ENCODE assay signal across 10 cellular contexts in the genomic region with DNA sequence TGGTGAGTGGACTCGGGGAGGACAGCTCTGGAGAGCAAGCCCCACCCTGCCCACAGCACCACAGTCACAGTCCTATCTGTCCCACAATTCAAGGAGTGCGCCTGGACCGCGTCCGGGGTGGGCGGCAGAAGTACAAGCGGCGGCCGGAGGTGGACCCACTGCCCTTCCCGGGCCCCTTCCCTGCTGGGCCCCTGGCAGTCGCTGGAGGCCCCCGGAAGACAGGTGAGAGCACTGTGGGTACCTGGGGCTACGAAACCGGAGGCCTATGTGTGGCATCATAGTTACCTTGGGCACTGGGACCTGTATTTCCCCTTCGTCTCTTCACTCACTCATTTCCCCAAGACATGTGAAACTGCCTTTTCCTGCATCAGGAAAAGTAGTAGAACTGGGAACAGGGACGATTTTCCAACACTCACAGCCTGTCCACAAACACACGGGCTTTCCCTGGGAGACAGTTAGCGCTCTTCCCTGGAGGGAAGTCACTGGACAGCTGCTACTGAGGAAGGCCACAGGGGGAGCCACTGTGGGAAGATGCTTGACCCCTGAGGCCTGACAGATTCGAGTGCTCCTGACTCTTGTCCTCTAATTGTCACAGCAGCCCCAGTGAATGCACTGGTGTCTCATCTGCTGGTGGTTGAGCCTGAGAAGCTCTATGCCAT. TPM values are rescaled to one million over a fixed set of nuclear protein-coding genes. Genes with fewer than 3 reads are reported as not detected.
DNase-seq lines count a peak whose midpoint lies in the region; ATAC-seq and TF ChIP-seq lines count a peak whose summit lies in the region.
"Had no signal": no experiment of that assay in that cellular context is flagged by ENCODE, and none has a peak within 500 bp of the region (broad histone marks: within the 10 kb centered on the region; RNA-seq: fewer than 3 reads in every experiment).

No MANE protein-coding gene starts in this region.

- CTCF ChIA-PET in activated CD4-positive, alpha-beta T cell treated with anti-CD3 and anti-CD28 coated beads for 36 hours (lab: Charles Lee): no interaction called here

- H3K9me3 ChIP-seq in Peyer's patch (no peaks in the 10 kb centered on the region), fibroblast of lung (ENCODE audit: control insufficient read depth, insufficient read depth, low read depth, low read length) (no peaks in the 10 kb centered on the region), subcutaneous abdominal adipose tissue (ENCODE audit: control insufficient read depth in 5 of 5, low read length in 5 of 5) (no peaks in the 10 kb centered on the region)

- no peak for DNase-seq in activated CD4-positive, alpha-beta T cell treated with anti-CD3 and anti-CD28 coated beads for 36 hours
- DNase-seq in activated CD4-positive, alpha-beta T cell treated with anti-CD3 and anti-CD28 coated beads for 48 hours: no peak
- DNase-seq in Peyer's patch (no peak), fibroblast of lung (ENCODE audit: low read depth in 2 of 2) (no peak), putamen (ENCODE audit: low spot score) (no peak), ureter (ENCODE audit: low spot score) (no peak)
- DNase-seq: left colon, NCI-H2171 had no signal

- H3K27me3 Mint-ChIP-seq in activated CD4-positive, alpha-beta T cell treated with anti-CD3 and anti-CD28 coated beads for 36 hours: no peaks in the 10 kb centered on the region

- peaks cover 13% of the 10 kb centered on the region for H3K79me2 ChIP-seq in fibroblast of lung (ENCODE audit: control insufficient read depth, insufficient read depth, low read length)

- H3K4me2 ChIP-seq in fibroblast of lung (ENCODE audit: extremely low read depth, insufficient read depth, low read length): peak overlapping the region; percentile 7

- H4K20me1 ChIP-seq in fibroblast of lung (ENCODE audit: control insufficient read depth, extremely low read depth, insufficient read depth, low read length): no peaks in the 10 kb centered on the region

- H3K27me3 ChIP-seq in Peyer's patch (no peaks in the 10 kb centered on the region), fibroblast of lung (ENCODE audit: control insufficient read depth, insufficient read depth, low read length) (no peaks in the 10 kb centered on the region), subcutaneous abdominal adipose tissue (ENCODE audit: control insufficient read depth in 5 of 5, insufficient read depth in 4 of 5, low read length in 5 of 5) (no peaks in the 10 kb centered on the region)

- intact Hi-C loops in activated CD4-positive, alpha-beta T cell treated with anti-CD3 and anti-CD28 coated beads for 36 hours (cut with DNase I, micrococcal nuclease): no loop called here

- no peaks in the 10 kb centered on the region for H3K9me3 Mint-ChIP-seq in activated CD4-positive, alpha-beta T cell treated with anti-CD3 and anti-CD28 coated beads for 36 hours (ENCODE audit: low read depth)

- peaks cover 30% of the 10 kb centered on the region for H3K4me1 Mint-ChIP-seq in activated CD4-positive, alpha-beta T cell treated with anti-CD3 and anti-CD28 coated beads for 36 hours

- no peak overlapping the region for H2AFZ ChIP-seq in fibroblast of lung (ENCODE audit: low read length)

- H3K4me3 ChIP-seq in Peyer's patch: peak overlapping the region in 1 of 4 donors; percentile 18
- peak overlapping the region in 1 of 4 experiments; percentile 27 for H3K4me3 ChIP-seq in fibroblast of lung (replicated peaks in 1 of 4; ENCODE audit: control extremely low read depth in 1 of 4, insufficient read depth in 1 of 4, low read depth in 3 of 4, low read length in 4 of 4)
- H3K4me3 ChIP-seq in subcutaneous abdominal adipose tissue (ENCODE audit: low read depth in 1 of 5, low read length in 5 of 5): peak overlapping the region; percentile 4 to 49 (median 31)

- peaks cover 27% of the 10 kb centered on the region for H3K36me3 Mint-ChIP-seq in activated CD4-positive, alpha-beta T cell treated with anti-CD3 and anti-CD28 coated beads for 36 hours (ENCODE audit: low read depth)

- H3K4me1 ChIP-seq in Peyer's patch (peaks cover 0 to 58% (median 4%) of the 10 kb centered on the region in 4 donors), fibroblast of lung (ENCODE audit: control insufficient read depth, extremely low read depth, insufficient read depth, low read length) (no peaks in the 10 kb centered on the region), subcutaneous abdominal adipose tissue (ENCODE audit: control insufficient read depth in 5 of 5, insufficient read depth in 5 of 5, low read length in 5 of 5) (peaks cover 0 to 51% (median 26%) of the 10 kb centered on the region in 5 donors)

- H3K9ac ChIP-seq in fibroblast of lung (ENCODE audit: insufficient read depth, low read length): peak overlapping the region; percentile 37
- peak overlapping the region in 4 of 5 donors; percentile 56 to 71 (median 61) for H3K9ac ChIP-seq in subcutaneous abdominal adipose tissue (ENCODE audit: low read length in 5 of 5)

- H3K36me3 ChIP-seq in Peyer's patch: peaks cover 0 to 36% (median 0%) of the 10 kb centered on the region in 3 donors
- H3K36me3 ChIP-seq in fibroblast of lung (ENCODE audit: control insufficient read depth, insufficient read depth, low read length): peaks cover 11% of the 10 kb centered on the region
- H3K36me3 ChIP-seq in subcutaneous abdominal adipose tissue (ENCODE audit: control insufficient read depth in 5 of 5, insufficient read depth in 5 of 5, low read length in 5 of 5): peaks cover 0 to 23% (median 21%) of the 10 kb centered on the region in 5 donors

- no peak overlapping the region for H3K4me3 Mint-ChIP-seq in activated CD4-positive, alpha-beta T cell treated with anti-CD3 and anti-CD28 coated beads for 36 hours

- TF ChIP-seq CTCF in Peyer's patch (IDR thresholded peaks at IDR 0.05) (peak in 1 of 6 experiments; percentile 4), fibroblast of lung (conservative IDR thresholded peaks at IDR 0.05 in 1 of 2, IDR thresholded peaks at IDR 0.05 in 1 of 2; ENCODE audit: low read depth in 1 of 2, low read length in 2 of 2) (peak in 1 of 2 donors; percentile 35)

- peak overlapping the region; percentile 6 for H3K27ac Mint-ChIP-seq in activated CD4-positive, alpha-beta T cell treated with anti-CD3 and anti-CD28 coated beads for 36 hours

- no peak for TF ChIP-seq POLR2A in Peyer's patch (IDR thresholded peaks at IDR 0.05)

- no peak for ATAC-seq in activated CD4-positive, alpha-beta T cell treated with anti-CD3 and anti-CD28 coated beads for 36 hours
- no peak for ATAC-seq in GM21717 (IDR thresholded peaks at IDR 0.05; ENCODE audit: unreplicated experiment)
- ATAC-seq: left colon had no signal

- H3K27ac ChIP-seq in Peyer's patch (peak overlapping the region; percentile 31 to 70 (median 46)), fibroblast of lung (ENCODE audit: insufficient read depth, low read length) (peak overlapping the region; percentile 58), subcutaneous abdominal adipose tissue (ENCODE audit: low read depth, low read length) (peak overlapping the region; percentile 70)

- POLR2A ChIA-PET in activated CD4-positive, alpha-beta T cell treated with anti-CD3 and anti-CD28 coated beads for 36 hours (lab: Charles Lee): no interaction called here

RNA-seq across cellular contexts. Expression of gene TRMT112, which starts 3.1 kb away (rescaled TPM):
- 100 to 1,000 TPM; 185 to 243 TPM for total RNA-seq in activated CD4-positive, alpha-beta T cell treated with anti-CD3 and anti-CD28 coated beads for 36 hours
- total RNA-seq in Peyer's patch (100 to 1,000 TPM in 1 of 4 donors, 10 to 100 TPM in 3; 55.3 to 163 (median 63.1) TPM), fibroblast of lung (248 and 255 TPM in 2 replicates), ureter (156 TPM)
- 161 and 222 TPM in 2 replicates for polyA plus RNA-seq in fibroblast of lung
- polyA plus RNA-seq in fibroblast of lung (2012): 265 and 320 TPM in 2 replicates
- polyA minus RNA-seq in fibroblast of lung (ENCODE audit: low replicate concordance): 54.4 and 59.5 TPM in 2 replicates

RNA-seq across cellular contexts. Expression of gene PRDX5, which starts 3.6 kb away (rescaled TPM):
- 100 to 1,000 TPM; 110 to 142 TPM for total RNA-seq in activated CD4-positive, alpha-beta T cell treated with anti-CD3 and anti-CD28 coated beads for 36 hours
- 100 to 1,000 TPM; 202 to 345 (median 268) TPM for total RNA-seq in Peyer's patch
- total RNA-seq in fibroblast of lung: 301 and 319 TPM in 2 replicates
- polyA plus RNA-seq in fibroblast of lung: 311 and 431 TPM in 2 replicates
- polyA plus RNA-seq in fibroblast of lung (2012): 328 and 464 TPM in 2 replicates
- polyA minus RNA-seq in fibroblast of lung (ENCODE audit: low replicate concordance): 73.1 and 198 TPM in 2 replicates
- 255 TPM for total RNA-seq in ureter

RNA-seq across cellular contexts. Expression of gene ESRRA, which starts 9.0 kb away (rescaled TPM):
- total RNA-seq in activated CD4-positive, alpha-beta T cell treated with anti-CD3 and anti-CD28 coated beads for 36 hours: 10 to 100 TPM; 19.0 to 29.6 TPM
- 100 to 1,000 TPM; 151 to 460 (median 341) TPM for total RNA-seq in Peyer's patch
- 32.4 and 32.5 TPM in 2 replicates for total RNA-seq in fibroblast of lung
- polyA plus RNA-seq in fibroblast of lung: 6.7 and 8.1 TPM in 2 replicates
- polyA plus RNA-seq in fibroblast of lung (2012): 9.7 and 15.2 TPM in 2 replicates
- 5.5 and 9.3 TPM in 2 replicates for polyA minus RNA-seq in fibroblast of lung (ENCODE audit: low replicate concordance)
- total RNA-seq in ureter: 82.8 TPM

RNA-seq across cellular contexts. Expression of gene CATSPERZ, which starts 14.1 kb away (rescaled TPM):
- total RNA-seq in activated CD4-positive, alpha-beta T cell treated with anti-CD3 and anti-CD28 coated beads for 36 hours: under 1 TPM in 1 of 2 experiments, not detected in 1; 0.39 TPM
- total RNA-seq in Peyer's patch: 1 to 10 TPM in 1 of 4 donors, not detected in 3; 9.9 TPM
- 0.33 and 1.0 TPM in 2 replicates for total RNA-seq in fibroblast of lung
- 0.09 TPM in 1 of 2 replicates, not detected in the other for polyA plus RNA-seq in fibroblast of lung
- polyA plus RNA-seq in fibroblast of lung (2012): not detected in 2 replicates
- polyA minus RNA-seq in fibroblast of lung (ENCODE audit: low replicate concordance): not detected in 2 replicates
- total RNA-seq in ureter: not detected

RNA-seq across cellular contexts. Expression of gene KCNK4, which starts 23.2 kb away (rescaled TPM):
- not detected for total RNA-seq in activated CD4-positive, alpha-beta T cell treated with anti-CD3 and anti-CD28 coated beads for 36 hours
- total RNA-seq in Peyer's patch (not detected), fibroblast of lung (under 0.01 TPM in 1 of 2 replicates, not detected in the other), ureter (not detected)
- not detected in 2 replicates for polyA plus RNA-seq in fibroblast of lung
- polyA plus RNA-seq in fibroblast of lung (2012): not detected in 2 replicates
- not detected in 2 replicates for polyA minus RNA-seq in fibroblast of lung (ENCODE audit: low replicate concordance)
- total RNA-seq: left colon had no signal
